1 cellular context compared by ENCODE assay signal in the genomic region with DNA sequence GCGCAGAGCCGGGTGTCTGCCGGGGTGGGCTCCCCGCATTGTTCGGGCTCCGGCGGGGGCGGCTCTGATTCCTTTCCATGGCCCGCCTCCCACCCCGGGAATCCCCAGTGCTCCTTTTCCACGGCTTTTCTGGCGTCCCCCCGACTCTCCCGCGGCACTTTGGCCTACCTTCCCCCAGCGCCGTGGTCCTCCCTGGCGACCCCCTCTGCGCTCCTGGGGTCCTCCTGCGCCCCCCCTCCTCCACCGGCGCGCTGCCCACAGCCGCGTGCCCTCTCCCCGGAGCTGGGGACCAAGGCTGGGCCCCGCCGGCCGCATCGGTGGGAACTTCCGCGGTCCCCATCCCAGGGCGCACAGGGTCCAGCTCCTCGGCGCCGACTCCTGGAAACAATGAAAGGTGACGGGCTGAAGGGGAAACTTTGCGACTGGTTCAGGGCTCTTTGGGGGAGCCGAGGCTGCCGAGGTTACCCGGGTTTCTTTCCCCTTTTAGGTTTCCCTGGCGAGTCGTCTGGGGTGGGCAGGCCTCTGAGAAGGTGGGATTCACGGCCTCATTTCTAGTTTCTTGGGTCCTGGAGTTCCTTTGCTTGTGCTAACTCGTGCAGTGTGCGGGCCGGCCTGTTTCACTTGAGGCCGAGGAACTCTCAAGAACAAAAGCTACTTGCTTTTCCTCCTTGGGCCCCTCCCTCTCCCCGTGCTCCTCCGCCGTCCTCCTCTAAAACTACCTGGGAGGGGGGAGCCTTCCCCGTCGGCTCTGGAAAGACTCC.
A peak's percentile ranks its signal among the peaks of the same experiment; 100 is the strongest.
TF ChIP-seq lines count a peak whose summit lies in the region.

No MANE protein-coding gene starts in this region.

TF ChIP-seq in K562, 482 proteins besides CTCF, POLR2A, EP300 and RAD21 (continued from another document and continues in another):
- TF ChIP-seq, protein P1, sequence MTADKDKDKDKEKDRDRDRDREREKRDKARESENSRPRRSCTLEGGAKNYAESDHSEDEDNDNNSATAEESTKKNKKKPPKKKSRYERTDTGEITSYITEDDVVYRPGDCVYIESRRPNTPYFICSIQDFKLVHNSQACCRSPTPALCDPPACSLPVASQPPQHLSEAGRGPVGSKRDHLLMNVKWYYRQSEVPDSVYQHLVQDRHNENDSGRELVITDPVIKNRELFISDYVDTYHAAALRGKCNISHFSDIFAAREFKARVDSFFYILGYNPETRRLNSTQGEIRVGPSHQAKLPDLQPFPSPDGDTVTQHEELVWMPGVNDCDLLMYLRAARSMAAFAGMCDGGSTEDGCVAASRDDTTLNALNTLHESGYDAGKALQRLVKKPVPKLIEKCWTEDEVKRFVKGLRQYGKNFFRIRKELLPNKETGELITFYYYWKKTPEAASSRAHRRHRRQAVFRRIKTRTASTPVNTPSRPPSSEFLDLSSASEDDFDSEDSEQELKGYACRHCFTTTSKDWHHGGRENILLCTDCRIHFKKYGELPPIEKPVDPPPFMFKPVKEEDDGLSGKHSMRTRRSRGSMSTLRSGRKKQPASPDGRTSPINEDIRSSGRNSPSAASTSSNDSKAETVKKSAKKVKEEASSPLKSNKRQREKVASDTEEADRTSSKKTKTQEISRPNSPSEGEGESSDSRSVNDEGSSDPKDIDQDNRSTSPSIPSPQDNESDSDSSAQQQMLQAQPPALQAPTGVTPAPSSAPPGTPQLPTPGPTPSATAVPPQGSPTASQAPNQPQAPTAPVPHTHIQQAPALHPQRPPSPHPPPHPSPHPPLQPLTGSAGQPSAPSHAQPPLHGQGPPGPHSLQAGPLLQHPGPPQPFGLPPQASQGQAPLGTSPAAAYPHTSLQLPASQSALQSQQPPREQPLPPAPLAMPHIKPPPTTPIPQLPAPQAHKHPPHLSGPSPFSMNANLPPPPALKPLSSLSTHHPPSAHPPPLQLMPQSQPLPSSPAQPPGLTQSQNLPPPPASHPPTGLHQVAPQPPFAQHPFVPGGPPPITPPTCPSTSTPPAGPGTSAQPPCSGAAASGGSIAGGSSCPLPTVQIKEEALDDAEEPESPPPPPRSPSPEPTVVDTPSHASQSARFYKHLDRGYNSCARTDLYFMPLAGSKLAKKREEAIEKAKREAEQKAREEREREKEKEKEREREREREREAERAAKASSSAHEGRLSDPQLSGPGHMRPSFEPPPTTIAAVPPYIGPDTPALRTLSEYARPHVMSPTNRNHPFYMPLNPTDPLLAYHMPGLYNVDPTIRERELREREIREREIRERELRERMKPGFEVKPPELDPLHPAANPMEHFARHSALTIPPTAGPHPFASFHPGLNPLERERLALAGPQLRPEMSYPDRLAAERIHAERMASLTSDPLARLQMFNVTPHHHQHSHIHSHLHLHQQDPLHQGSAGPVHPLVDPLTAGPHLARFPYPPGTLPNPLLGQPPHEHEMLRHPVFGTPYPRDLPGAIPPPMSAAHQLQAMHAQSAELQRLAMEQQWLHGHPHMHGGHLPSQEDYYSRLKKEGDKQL (CRISPR knock-in tag; IDR thresholded peaks at IDR 0.05; ENCODE audit: borderline replicate concordance) = no peak
- TF ChIP-seq, protein P2, sequence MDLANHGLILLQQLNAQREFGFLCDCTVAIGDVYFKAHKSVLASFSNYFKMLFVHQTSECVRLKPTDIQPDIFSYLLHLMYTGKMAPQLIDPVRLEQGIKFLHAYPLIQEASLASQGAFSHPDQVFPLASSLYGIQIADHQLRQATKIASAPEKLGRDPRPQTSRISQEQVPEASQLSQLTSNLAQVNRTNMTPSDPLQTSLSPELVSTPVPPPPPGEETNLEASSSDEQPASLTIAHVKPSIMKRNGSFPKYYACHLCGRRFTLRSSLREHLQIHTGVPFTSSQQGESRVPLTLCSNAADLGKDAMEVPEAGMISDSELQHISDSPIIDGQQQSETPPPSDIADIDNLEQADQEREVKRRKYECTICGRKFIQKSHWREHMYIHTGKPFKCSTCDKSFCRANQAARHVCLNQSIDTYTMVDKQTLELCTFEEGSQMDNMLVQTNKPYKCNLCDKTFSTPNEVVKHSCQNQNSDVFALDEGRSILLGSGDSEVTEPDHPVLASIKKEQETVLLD (IDR thresholded peaks at IDR 0.05) = no peak
- no peak for TF ChIP-seq RCOR1 (IDR thresholded peaks at IDR 0.05; ENCODE audit: borderline replicate concordance in 1 of 2, low read depth in 2 of 2, low read length in 2 of 2)
- TF ChIP-seq TFAM (CRISPR knock-in tag; conservative IDR thresholded peaks at IDR 0.05) = no peak
- TF ChIP-seq SPI1 (IDR thresholded peaks at IDR 0.05; ENCODE audit: borderline replicate concordance, low read depth, low read length) = peak; percentile 2; the same call in 1 of the 2 replicates
- no peak for TF ChIP-seq EZH2 (IDR thresholded peaks at IDR 0.05; ENCODE audit: borderline replicate concordance, low read depth, low read length)
- TF ChIP-seq, protein P3, sequence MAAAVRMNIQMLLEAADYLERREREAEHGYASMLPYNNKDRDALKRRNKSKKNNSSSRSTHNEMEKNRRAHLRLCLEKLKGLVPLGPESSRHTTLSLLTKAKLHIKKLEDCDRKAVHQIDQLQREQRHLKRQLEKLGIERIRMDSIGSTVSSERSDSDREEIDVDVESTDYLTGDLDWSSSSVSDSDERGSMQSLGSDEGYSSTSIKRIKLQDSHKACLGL (CRISPR knock-in tag; IDR thresholded peaks at IDR 0.05; ENCODE audit: borderline replicate concordance, poor library complexity, severe bottlenecking) = no peak
- TF ChIP-seq SMARCB1 (IDR thresholded peaks at IDR 0.05; ENCODE audit: insufficient read length, low read depth) = no peak
- TF ChIP-seq CSDE1 (IDR thresholded peaks at IDR 0.05) = no peak
- no peak for TF ChIP-seq ZNF785 (CRISPR knock-in tag; IDR thresholded peaks at IDR 0.05)
- TF ChIP-seq NR3C1 (CRISPR knock-in tag; IDR thresholded peaks at IDR 0.05) = no peak
- TF ChIP-seq ZNF12 (CRISPR knock-in tag; IDR thresholded peaks at IDR 0.05) = no peak
- peak in 1 of 2 experiments; percentile 54; a peak in 1 of 4 replicates for TF ChIP-seq TEAD1 (CRISPR knock-in tag; IDR thresholded peaks at IDR 0.05)
- no peak for TF ChIP-seq NELFE (IDR thresholded peaks at IDR 0.05; ENCODE audit: insufficient read depth, insufficient read length)
- TF ChIP-seq NEUROD1 (IDR thresholded peaks at IDR 0.05; ENCODE audit: borderline replicate concordance, low read depth, low read length, partially characterized antibody) = no peak
- TF ChIP-seq ZNF140 (CRISPR knock-in tag; IDR thresholded peaks at IDR 0.05) = no peak
- TF ChIP-seq, protein P4, sequence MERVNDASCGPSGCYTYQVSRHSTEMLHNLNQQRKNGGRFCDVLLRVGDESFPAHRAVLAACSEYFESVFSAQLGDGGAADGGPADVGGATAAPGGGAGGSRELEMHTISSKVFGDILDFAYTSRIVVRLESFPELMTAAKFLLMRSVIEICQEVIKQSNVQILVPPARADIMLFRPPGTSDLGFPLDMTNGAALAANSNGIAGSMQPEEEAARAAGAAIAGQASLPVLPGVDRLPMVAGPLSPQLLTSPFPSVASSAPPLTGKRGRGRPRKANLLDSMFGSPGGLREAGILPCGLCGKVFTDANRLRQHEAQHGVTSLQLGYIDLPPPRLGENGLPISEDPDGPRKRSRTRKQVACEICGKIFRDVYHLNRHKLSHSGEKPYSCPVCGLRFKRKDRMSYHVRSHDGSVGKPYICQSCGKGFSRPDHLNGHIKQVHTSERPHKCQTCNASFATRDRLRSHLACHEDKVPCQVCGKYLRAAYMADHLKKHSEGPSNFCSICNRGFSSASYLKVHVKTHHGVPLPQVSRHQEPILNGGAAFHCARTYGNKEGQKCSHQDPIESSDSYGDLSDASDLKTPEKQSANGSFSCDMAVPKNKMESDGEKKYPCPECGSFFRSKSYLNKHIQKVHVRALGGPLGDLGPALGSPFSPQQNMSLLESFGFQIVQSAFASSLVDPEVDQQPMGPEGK (CRISPR knock-in tag; IDR thresholded peaks at IDR 0.05; ENCODE audit: borderline replicate concordance) = no peak
- TF ChIP-seq COPS2 (conservative IDR thresholded peaks at IDR 0.05) = no peak
- TF ChIP-seq CREBBP (IDR thresholded peaks at IDR 0.05; ENCODE audit: low read depth, low read length) = no peak
- TF ChIP-seq SNRNP70 (optimal IDR thresholded peaks at IDR 0.05; ENCODE audit: low read depth, low read length) = no peak
- TF ChIP-seq ZKSCAN1 (IDR thresholded peaks at IDR 0.05; ENCODE audit: low read depth, low read length) = no peak
- peak; percentile 13 for TF ChIP-seq TAF1 (IDR thresholded peaks at IDR 0.05; ENCODE audit: control insufficient read depth, extremely low read depth, insufficient read depth, low read length, severe bottlenecking)
- peak; percentile 11 for TF ChIP-seq TBP (optimal IDR thresholded peaks at IDR 0.05; ENCODE audit: low read depth, low read length)
- no peak for TF ChIP-seq ZNF561 (CRISPR knock-in tag; conservative IDR thresholded peaks at IDR 0.05)
- TF ChIP-seq, protein P5, sequence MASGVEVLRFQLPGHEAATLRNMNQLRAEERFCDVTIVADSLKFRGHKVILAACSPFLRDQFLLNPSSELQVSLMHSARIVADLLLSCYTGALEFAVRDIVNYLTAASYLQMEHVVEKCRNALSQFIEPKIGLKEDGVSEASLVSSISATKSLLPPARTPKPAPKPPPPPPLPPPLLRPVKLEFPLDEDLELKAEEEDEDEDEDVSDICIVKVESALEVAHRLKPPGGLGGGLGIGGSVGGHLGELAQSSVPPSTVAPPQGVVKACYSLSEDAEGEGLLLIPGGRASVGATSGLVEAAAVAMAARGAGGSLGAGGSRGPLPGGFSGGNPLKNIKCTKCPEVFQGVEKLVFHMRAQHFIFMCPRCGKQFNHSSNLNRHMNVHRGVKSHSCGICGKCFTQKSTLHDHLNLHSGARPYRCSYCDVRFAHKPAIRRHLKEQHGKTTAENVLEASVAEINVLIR (CRISPR knock-in tag; IDR thresholded peaks at IDR 0.05) = no peak
- TF ChIP-seq LARP7 (IDR thresholded peaks at IDR 0.05) = no peak
- TF ChIP-seq CHD1 (IDR thresholded peaks at IDR 0.05; ENCODE audit: low read length) = peak; percentile 96
- TF ChIP-seq, protein P6, sequence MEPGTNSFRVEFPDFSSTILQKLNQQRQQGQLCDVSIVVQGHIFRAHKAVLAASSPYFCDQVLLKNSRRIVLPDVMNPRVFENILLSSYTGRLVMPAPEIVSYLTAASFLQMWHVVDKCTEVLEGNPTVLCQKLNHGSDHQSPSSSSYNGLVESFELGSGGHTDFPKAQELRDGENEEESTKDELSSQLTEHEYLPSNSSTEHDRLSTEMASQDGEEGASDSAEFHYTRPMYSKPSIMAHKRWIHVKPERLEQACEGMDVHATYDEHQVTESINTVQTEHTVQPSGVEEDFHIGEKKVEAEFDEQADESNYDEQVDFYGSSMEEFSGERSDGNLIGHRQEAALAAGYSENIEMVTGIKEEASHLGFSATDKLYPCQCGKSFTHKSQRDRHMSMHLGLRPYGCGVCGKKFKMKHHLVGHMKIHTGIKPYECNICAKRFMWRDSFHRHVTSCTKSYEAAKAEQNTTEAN (CRISPR knock-in tag; IDR thresholded peaks at IDR 0.05) = no peak
- no peak for TF ChIP-seq KLF1 (tag; IDR thresholded peaks at IDR 0.05)
- TF ChIP-seq RBM22 (IDR thresholded peaks at IDR 0.05; ENCODE audit: low read depth, low read length, poor library complexity, severe bottlenecking) = peak; percentile 93
- TF ChIP-seq, protein P7, sequence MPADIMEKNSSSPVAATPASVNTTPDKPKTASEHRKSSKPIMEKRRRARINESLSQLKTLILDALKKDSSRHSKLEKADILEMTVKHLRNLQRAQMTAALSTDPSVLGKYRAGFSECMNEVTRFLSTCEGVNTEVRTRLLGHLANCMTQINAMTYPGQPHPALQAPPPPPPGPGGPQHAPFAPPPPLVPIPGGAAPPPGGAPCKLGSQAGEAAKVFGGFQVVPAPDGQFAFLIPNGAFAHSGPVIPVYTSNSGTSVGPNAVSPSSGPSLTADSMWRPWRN (IDR thresholded peaks at IDR 0.05; ENCODE audit: low read depth) = no peak
- TF ChIP-seq ADNP (tag; IDR thresholded peaks at IDR 0.05) = no peak
- TF ChIP-seq JUN (IDR thresholded peaks at IDR 0.05; ENCODE audit: borderline replicate concordance, low read depth, low read length) = no peak
- TF ChIP-seq JUN (CRISPR knock-in tag; IDR thresholded peaks at IDR 0.05; ENCODE audit: borderline replicate concordance) = no peak
- TF ChIP-seq HLTF (IDR thresholded peaks at IDR 0.05) = no peak
- no peak for TF ChIP-seq SIRT6 (IDR thresholded peaks at IDR 0.05; ENCODE audit: low read depth, low read length)
- TF ChIP-seq RFX5 (IDR thresholded peaks at IDR 0.05; ENCODE audit: low read depth, low read length) = no peak
- no peak for TF ChIP-seq ILF3 (IDR thresholded peaks at IDR 0.05; ENCODE audit: borderline replicate concordance)
- TF ChIP-seq, protein P8, sequence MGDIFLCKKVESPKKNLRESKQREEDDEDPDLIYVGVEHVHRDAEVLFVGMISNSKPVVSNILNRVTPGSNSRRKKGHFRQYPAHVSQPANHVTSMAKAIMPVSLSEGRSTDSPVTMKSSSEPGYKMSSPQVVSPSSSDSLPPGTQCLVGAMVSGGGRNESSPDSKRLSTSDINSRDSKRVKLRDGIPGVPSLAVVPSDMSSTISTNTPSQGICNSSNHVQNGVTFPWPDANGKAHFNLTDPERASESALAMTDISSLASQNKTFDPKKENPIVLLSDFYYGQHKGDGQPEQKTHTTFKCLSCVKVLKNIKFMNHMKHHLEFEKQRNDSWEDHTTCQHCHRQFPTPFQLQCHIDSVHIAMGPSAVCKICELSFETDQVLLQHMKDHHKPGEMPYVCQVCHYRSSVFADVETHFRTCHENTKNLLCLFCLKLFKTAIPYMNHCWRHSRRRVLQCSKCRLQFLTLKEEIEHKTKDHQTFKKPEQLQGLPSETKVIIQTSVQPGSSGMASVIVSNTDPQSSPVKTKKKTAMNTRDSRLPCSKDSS (IDR thresholded peaks at IDR 0.05; ENCODE audit: low read depth, partially characterized antibody) = no peak
- no peak for TF ChIP-seq TSC22D4 (tag; IDR thresholded peaks at IDR 0.05)
- TF ChIP-seq CBX8 (IDR thresholded peaks at IDR 0.05; ENCODE audit: borderline replicate concordance, extremely low read depth, low read depth, low read length, poor library complexity, severe bottlenecking) = no peak
- TF ChIP-seq MTA3 (IDR thresholded peaks at IDR 0.05; ENCODE audit: borderline replicate concordance) = no peak
- TF ChIP-seq MAFK (IDR thresholded peaks at IDR 0.05; ENCODE audit: low read length) = no peak
- TF ChIP-seq KDM5B (IDR thresholded peaks at IDR 0.05; ENCODE audit: insufficient replicate concordance, low read depth, low read length) = peak; percentile 51
- 0 out of 2 replicates have a peak, but pooled peaks have one; percentile 29 for TF ChIP-seq MYC (IDR thresholded peaks at IDR 0.05; ENCODE audit: low read depth, low read length)
- TF ChIP-seq MYC (CRISPR knock-in tag; IDR thresholded peaks at IDR 0.05; ENCODE audit: borderline replicate concordance, low read depth) = no peak
- 0 out of 2 replicates have a peak, but pooled peaks have one; percentile 6 for TF ChIP-seq ZNF232 (CRISPR knock-in tag; IDR thresholded peaks at IDR 0.05)
- no peak for TF ChIP-seq IRF2 (CRISPR knock-in tag; IDR thresholded peaks at IDR 0.05)
- TF ChIP-seq, protein P9, sequence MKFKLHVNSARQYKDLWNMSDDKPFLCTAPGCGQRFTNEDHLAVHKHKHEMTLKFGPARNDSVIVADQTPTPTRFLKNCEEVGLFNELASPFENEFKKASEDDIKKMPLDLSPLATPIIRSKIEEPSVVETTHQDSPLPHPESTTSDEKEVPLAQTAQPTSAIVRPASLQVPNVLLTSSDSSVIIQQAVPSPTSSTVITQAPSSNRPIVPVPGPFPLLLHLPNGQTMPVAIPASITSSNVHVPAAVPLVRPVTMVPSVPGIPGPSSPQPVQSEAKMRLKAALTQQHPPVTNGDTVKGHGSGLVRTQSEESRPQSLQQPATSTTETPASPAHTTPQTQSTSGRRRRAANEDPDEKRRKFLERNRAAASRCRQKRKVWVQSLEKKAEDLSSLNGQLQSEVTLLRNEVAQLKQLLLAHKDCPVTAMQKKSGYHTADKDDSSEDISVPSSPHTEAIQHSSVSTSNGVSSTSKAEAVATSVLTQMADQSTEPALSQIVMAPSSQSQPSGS (CRISPR knock-in tag; IDR thresholded peaks at IDR 0.05) = no peak
